Comparison of ENCODE assay signal across 1 cellular context in genomic region chr11:117064275-117064674, GRCh38.
TF ChIP-seq lines count a peak whose summit lies in the region.

No MANE protein-coding gene starts in this region.

TF ChIP-seq in SK-N-SH, 30 proteins besides CTCF, POLR2A, EP300 and RAD21 (continued from another document):
- TF ChIP-seq USF2 (IDR thresholded peaks at IDR 0.05; ENCODE audit: borderline replicate concordance, low read depth, low read length): no peak
- no peak for TF ChIP-seq MAX (IDR thresholded peaks at IDR 0.05; ENCODE audit: low read depth)
- no peak for TF ChIP-seq SMC3 (IDR thresholded peaks at IDR 0.05; ENCODE audit: low read depth, low read length)
- peak; percentile 54 for TF ChIP-seq JUND (IDR thresholded peaks at IDR 0.05)
- TF ChIP-seq PBX3 (IDR thresholded peaks at IDR 0.05): peak; percentile 60
- no peak for TF ChIP-seq FOXJ3 (CRISPR knock-in tag; IDR thresholded peaks at IDR 0.05)
- no peak for TF ChIP-seq USF1 (IDR thresholded peaks at IDR 0.05; ENCODE audit: borderline replicate concordance, low read depth)
- no peak for TF ChIP-seq CHD2 (IDR thresholded peaks at IDR 0.05; ENCODE audit: low read length, partially characterized antibody)
- TF ChIP-seq GATA2 (CRISPR knock-in tag; IDR thresholded peaks at IDR 0.05): no peak
- no peak for TF ChIP-seq ZBTB33 (IDR thresholded peaks at IDR 0.05; ENCODE audit: borderline replicate concordance, low read depth)
- TF ChIP-seq RCOR1 (IDR thresholded peaks at IDR 0.05; ENCODE audit: low read length): no peak
- no peak for TF ChIP-seq YY1 (IDR thresholded peaks at IDR 0.05; ENCODE audit: low read depth)
- no peak for TF ChIP-seq IRF3 (IDR thresholded peaks at IDR 0.05; ENCODE audit: low read depth, low read length)
- no peak for TF ChIP-seq RFX5 (IDR thresholded peaks at IDR 0.05; ENCODE audit: low read length)
- TF ChIP-seq NFIC (IDR thresholded peaks at IDR 0.05; ENCODE audit: borderline replicate concordance): 0 out of 2 replicates have a peak, but pooled peaks have one; percentile 8
- TF ChIP-seq TCF12 (IDR thresholded peaks at IDR 0.05): peak; percentile 36; the same call in 1 of the 2 replicates
- no peak for TF ChIP-seq RXRA (IDR thresholded peaks at IDR 0.05; ENCODE audit: borderline replicate concordance, low read depth)
- TF ChIP-seq NRF1 (IDR thresholded peaks at IDR 0.05; ENCODE audit: low read depth, low read length): no peak
